In the genomic region with DNA sequence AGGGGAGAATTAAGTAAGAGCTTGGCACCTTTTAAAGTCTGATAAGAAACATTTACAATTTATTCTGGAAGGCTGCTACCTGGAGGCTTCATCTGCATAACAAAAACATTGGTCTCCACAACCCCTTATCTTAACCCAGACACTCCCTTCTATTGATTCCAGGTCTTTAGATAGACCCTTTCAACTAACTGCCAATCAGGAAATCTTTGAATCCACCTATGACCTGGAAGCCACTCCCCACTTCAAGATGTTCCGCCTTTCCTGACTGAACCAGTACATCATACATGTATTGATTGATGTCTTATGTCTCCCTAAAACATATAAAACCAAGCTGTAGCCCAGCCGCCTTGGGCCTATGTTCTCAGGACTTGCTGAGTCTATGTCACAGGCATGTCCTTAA, we compare ENCODE assay signal across 24 cellular contexts.
A peak's percentile ranks its signal among the peaks of the same experiment; 100 is the strongest.
DNase-seq lines count a peak whose midpoint lies in the region; ATAC-seq, FAIRE-seq and TF ChIP-seq lines count a peak whose summit lies in the region.
"Had no signal": no experiment of that assay in that cellular context is flagged by ENCODE, and none has a peak within 500 bp of the region (broad histone marks: within the 10 kb centered on the region; RNA-seq: fewer than 3 reads in every experiment).

No MANE protein-coding gene starts in this region.

- intact Hi-C loops in Right ventricle myocardium superior (cut with DNase I): no loop called here
- intact Hi-C loops in K562 (cut with micrococcal nuclease): no loop called here

- no peaks in the 10 kb centered on the region for H3K79me1 ChIP-seq in mesendoderm (ENCODE audit: low read length)

- H3K4ac ChIP-seq in mesendoderm (ENCODE audit: low read depth, low read length): no peak overlapping the region

- no peak overlapping the region for H3K4me3 ChIP-seq in cardiac muscle cell
- H3K4me3 ChIP-seq in K562: no peak overlapping the region
- H3K4me3 ChIP-seq in mesendoderm (ENCODE audit: low read length): no peak overlapping the region
- H3K4me3 ChIP-seq in small intestine (ENCODE audit: low read depth in 1 of 2, low read length in 2 of 2): no peak overlapping the region
- H3K4me3 ChIP-seq: BLaER1, GM12878, GM23248, HAP-1 had no signal

- ATAC-seq in Right ventricle myocardium superior (ENCODE audit: poor library complexity): no peak
- peak; percentile 10 for ATAC-seq in K562
- no peak for ATAC-seq in HG03432 (IDR thresholded peaks at IDR 0.05; ENCODE audit: unreplicated experiment)
- ATAC-seq: CD8-positive, alpha-beta T cell; GM12878 had no signal

- in situ Hi-C loops in K562 (cut with MboI): no loop called here

- H3K4me1 ChIP-seq in cardiac muscle cell (ENCODE audit: low read depth) (peaks cover 19% of the 10 kb centered on the region), K562 (replicated peaks in 1 of 2; ENCODE audit: control insufficient read depth in 2 of 2, insufficient read depth in 2 of 2, low read length in 2 of 2) (peaks cover 12 to 43% of the 10 kb centered on the region in 2 experiments), mesendoderm (ENCODE audit: control insufficient read depth, low read depth, low read length) (peaks cover 12% of the 10 kb centered on the region), small intestine (ENCODE audit: control insufficient read depth in 2 of 2, insufficient read depth in 1 of 2, low read depth in 1 of 2, low read length in 1 of 2) (peaks cover 0 to 3% of the 10 kb centered on the region in 2 donors)
- H3K4me1 ChIP-seq: Caco-2 had no signal

- no peak overlapping the region for H3K56ac ChIP-seq in mesendoderm (ENCODE audit: low read length)

- no peak overlapping the region for H3K23ac ChIP-seq in mesendoderm (ENCODE audit: low read length)

- no peak for TF ChIP-seq EP300 in K562 (IDR thresholded peaks at IDR 0.05; ENCODE audit: low read length)

- H3K4me3 Mint-ChIP-seq in nephron progenitor cell: no peak overlapping the region
- H3K4me3 Mint-ChIP-seq: B cell; CD4-positive, CD25-positive, alpha-beta regulatory T cell; CD8-positive, alpha-beta T cell had no signal

- H3K79me2 ChIP-seq in K562 (ENCODE audit: control insufficient read depth, insufficient read depth, low read length) (no peaks in the 10 kb centered on the region), mesendoderm (ENCODE audit: control insufficient read depth, insufficient read depth, low read length) (no peaks in the 10 kb centered on the region)

- peaks cover 17% of the 10 kb centered on the region for H3K4me1 Mint-ChIP-seq in nephron progenitor cell
- H3K4me1 Mint-ChIP-seq: B cell; CD4-positive, CD25-positive, alpha-beta regulatory T cell had no signal

- no peak overlapping the region for H2AFZ ChIP-seq in K562 (ENCODE audit: low read depth, low read length)
- H2AFZ ChIP-seq: GM23248 had no signal

- BruUV-seq in K562 (replicated peaks; lab: Mats Ljungman, UMichigan): no TSS peak

- H2BK15ac ChIP-seq in mesendoderm (replicated peaks; ENCODE audit: low read depth): no peak overlapping the region

- H3K27me3 ChIP-seq in cardiac muscle cell (no peaks in the 10 kb centered on the region), K562 (ENCODE audit: control insufficient read depth in 2 of 2, insufficient read depth in 2 of 2, low read length in 2 of 2) (no peaks in the 10 kb centered on the region), mesendoderm (ENCODE audit: insufficient read depth, low read length, poor library complexity) (no peaks in the 10 kb centered on the region), small intestine (ENCODE audit: control insufficient read depth in 2 of 2, insufficient read depth in 2 of 2, low read length in 2 of 2) (no peaks in the 10 kb centered on the region)
- H3K27me3 ChIP-seq: BLaER1 had no signal

- H3K36me3 ChIP-seq in cardiac muscle cell (no peaks in the 10 kb centered on the region), K562 (ENCODE audit: control insufficient read depth, insufficient read depth, low read length) (no peaks in the 10 kb centered on the region), mesendoderm (ENCODE audit: control insufficient read depth, insufficient read depth, low read length) (no peaks in the 10 kb centered on the region), small intestine (ENCODE audit: control insufficient read depth in 2 of 2, insufficient read depth in 2 of 2, low read length in 2 of 2) (no peaks in the 10 kb centered on the region)
- H3K36me3 ChIP-seq: BLaER1, HAP-1 had no signal

- TF ChIP-seq POLR2A in K562 (conservative IDR thresholded peaks at IDR 0.05): no peak

- no peaks in the 10 kb centered on the region for H3K9me3 Mint-ChIP-seq in nephron progenitor cell
- H3K9me3 Mint-ChIP-seq: CD4-positive, CD25-positive, alpha-beta regulatory T cell; CD8-positive, alpha-beta T cell had no signal

- H4K5ac ChIP-seq in mesendoderm (ENCODE audit: low read length): no peak overlapping the region

- no peak for TF ChIP-seq RAD21 in K562 (CRISPR knock-in tag; conservative IDR thresholded peaks at IDR 0.05 in 1 of 2, IDR thresholded peaks at IDR 0.05 in 1 of 2)

- no peak overlapping the region for H4K8ac ChIP-seq in mesendoderm (ENCODE audit: low read depth, low read length)

- H3K9ac ChIP-seq in K562 (ENCODE audit: insufficient read depth in 1 of 2, low read depth in 2 of 2, low read length in 2 of 2) (no peak overlapping the region), mesendoderm (ENCODE audit: low read length) (no peak overlapping the region)
- H3K9ac ChIP-seq: BLaER1, GM23248 had no signal

- 64% methylated on average over 2 of the region's 2 CpGs for WGBS in K562 (ENCODE audit: insufficient coverage, low coverage, missing lambda C conversion rate)
- WGBS in mesendoderm (ENCODE audit: extremely low coverage, insufficient coverage, low lambda C conversion rate): no CpG with 5 or more reads among the region's 2 CpGs
- WGBS in small intestine, 3 donors: 63 to 78% (median 78%) methylated on average over 2 of the region's 2 CpGs

- H3K18ac ChIP-seq in mesendoderm (ENCODE audit: low read length): no peak overlapping the region

- H2BK5ac ChIP-seq in mesendoderm (ENCODE audit: low read length): peak overlapping the region; percentile 51

- H3K9me1 ChIP-seq in K562 (ENCODE audit: control insufficient read depth, insufficient read depth, low read length): no peaks in the 10 kb centered on the region

- no peak overlapping the region for H3K4me2 ChIP-seq in K562 (ENCODE audit: insufficient read depth, low read length)
- H3K4me2 ChIP-seq in mesendoderm (ENCODE audit: low read length): no peak overlapping the region
- H3K4me2 ChIP-seq: BLaER1 had no signal

- H3K27me3 Mint-ChIP-seq in nephron progenitor cell (ENCODE audit: low read depth, poor library complexity): no peaks in the 10 kb centered on the region
- H3K27me3 Mint-ChIP-seq: CD4-positive, CD25-positive, alpha-beta regulatory T cell had no signal

- no peak overlapping the region for H2BK120ac ChIP-seq in mesendoderm (ENCODE audit: low read depth, low read length)

- CTCF ChIA-PET in K562 (lab: Yijun Ruan, JAX; ENCODE audit: low intra/inter-chr PET ratio): no interaction called here

- peak overlapping the region; percentile 57 for H3K27ac ChIP-seq in cardiac muscle cell
- H3K27ac ChIP-seq in K562 (ENCODE audit: extremely low read depth, low read depth, low read length): no peak overlapping the region
- no peak overlapping the region for H3K27ac ChIP-seq in mesendoderm (ENCODE audit: low read depth, low read length)
- H3K27ac ChIP-seq in small intestine (ENCODE audit: low read depth in 1 of 2, low read length in 1 of 2): no peak overlapping the region
- H3K27ac ChIP-seq: 22Rv1, BLaER1, C4-2B, GM23248 had no signal

- no peaks in the 10 kb centered on the region for H4K20me1 ChIP-seq in K562 (replicated peaks; ENCODE audit: control insufficient read depth, insufficient read depth, low read length)
- H4K20me1 ChIP-seq: BLaER1 had no signal

- FAIRE-seq in K562 (lab: Jason Lieb, UNC) (no peak), small intestine (lab: Jason Lieb, UNC) (no peak)
- FAIRE-seq: A204.1, GM12878, GM19239, H54 had no signal

- H3K36me3 Mint-ChIP-seq in nephron progenitor cell (ENCODE audit: low read depth): no peaks in the 10 kb centered on the region
- H3K36me3 Mint-ChIP-seq: CD4-positive, CD25-positive, alpha-beta regulatory T cell; CD8-positive, alpha-beta T cell had no signal

- no peaks in the 10 kb centered on the region for H3K9me3 ChIP-seq in cardiac muscle cell (ENCODE audit: low read depth)
- H3K9me3 ChIP-seq in K562 (replicated peaks; ENCODE audit: control insufficient read depth, insufficient read depth, low read depth, low read length): no peaks in the 10 kb centered on the region
- no peaks in the 10 kb centered on the region for H3K9me3 ChIP-seq in small intestine (ENCODE audit: control insufficient read depth, low read depth)
- H3K9me3 ChIP-seq: BLaER1, Caco-2, HAP-1 had no signal

- no peak for TF ChIP-seq CTCF in cardiac muscle cell (IDR thresholded peaks at IDR 0.05; ENCODE audit: low read depth, low read length)
- no peak for TF ChIP-seq CTCF in K562 (IDR thresholded peaks at IDR 0.05 in 2 of 3, conservative IDR thresholded peaks at IDR 0.05 in 1 of 3; ENCODE audit: insufficient read depth in 2 of 3, low read depth in 1 of 3, low read length in 3 of 3)
- TF ChIP-seq CTCF in nephron progenitor cell (IDR thresholded peaks at IDR 0.05): no peak

- no peak overlapping the region for H2AK5ac ChIP-seq in mesendoderm (ENCODE audit: low read length)

- POLR2A ChIA-PET in K562 (lab: Yijun Ruan, JAX): no interaction called here

- DNase-seq in cardiac muscle cell (ENCODE audit: low read depth in 1 of 2, low spot score in 1 of 2) (no peak), Right ventricle myocardium superior (no peak), K562 (ENCODE audit: extremely low read depth in 1 of 4, low spot score in 3 of 4) (no peak), mesendoderm (peak; percentile 82), small intestine (peak; percentile 26), GOT3 (lab: John Stamatoyannopoulos, UW) (no peak), nephron progenitor cell (no peak)
- DNase-seq: Caco-2; CD4-positive, CD25-positive, alpha-beta regulatory T cell; CD8-positive, alpha-beta T cell; DMS153; DND-41; GDM1; GM23248 had no signal

- H3K27ac Mint-ChIP-seq in nephron progenitor cell: no peak overlapping the region
- H3K27ac Mint-ChIP-seq: B cell; CD4-positive, CD25-positive, alpha-beta regulatory T cell; CD8-positive, alpha-beta T cell had no signal

TF ChIP-seq in K562, 482 proteins besides CTCF, POLR2A, EP300 and RAD21 (continues in another document):
- TF ChIP-seq SMARCA4 (IDR thresholded peaks at IDR 0.05): no peak
- peak; percentile 60; the same call in 1 of the 2 replicates for TF ChIP-seq SOX6 (IDR thresholded peaks at IDR 0.05)

Comparison
In these comparisons a context has a peak if more than half of its experiments do, and no peak if none do; other contexts are left out.
1. DNase-seq: peak in mesendoderm (single experiment) and small intestine (single experiment); none in cardiac muscle cell (0 of 2), Right ventricle myocardium superior (single experiment), K562 (0 of 4), GOT3 (single experiment) and nephron progenitor cell (single experiment).